11 cellular contexts compared by ENCODE assay signal in the genomic region with DNA sequence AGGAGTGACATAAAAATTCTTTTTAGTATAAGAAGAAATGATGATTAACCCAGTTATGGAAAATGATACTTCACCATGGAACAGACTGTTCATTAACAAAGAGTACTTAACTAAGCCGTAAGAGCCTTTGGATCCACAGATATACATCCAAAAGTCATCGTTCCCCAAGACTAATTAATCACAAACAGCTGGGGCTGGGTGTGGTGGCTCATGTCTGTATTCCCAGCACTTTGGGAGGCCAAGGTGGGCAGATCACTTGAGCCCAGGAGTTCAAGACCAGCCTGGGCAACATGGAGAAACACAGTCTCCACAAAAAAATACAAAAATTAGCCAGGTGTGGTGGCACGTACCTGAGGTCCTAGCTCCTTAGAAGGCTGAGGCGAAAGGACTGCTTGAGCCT. TPM values are rescaled to one million over a fixed set of nuclear protein-coding genes. Genes with fewer than 3 reads are reported as not detected.
DNase-seq lines count a peak whose midpoint lies in the region; ATAC-seq and TF ChIP-seq lines count a peak whose summit lies in the region.
"Had no signal": no experiment of that assay in that cellular context is flagged by ENCODE, and none has a peak within 500 bp of the region (broad histone marks: within the 10 kb centered on the region; RNA-seq: fewer than 3 reads in every experiment).

No MANE protein-coding gene starts in this region.

- no peak for DNase-seq in heart right ventricle
- DNase-seq in right cardiac atrium, result no peak
- no peak for DNase-seq in activated naive CD4-positive, alpha-beta T cell treated with anti-CD3 and anti-CD28 coated beads, Interleukin-2, amount 50 U/mL, for 72 hours (ENCODE audit: low spot score in 2 of 2)
- DNase-seq in naive B cell, result no peak
- DNase-seq in upper lobe of right lung, result no peak
- no peak for DNase-seq in HAP-1 (ENCODE audit: low spot score in 2 of 2)
- DNase-seq in SK-N-SH, result no peak
- no peak for DNase-seq in DMS114 treated with DMSO at 0.1 percent for 48 hours (lab: John Stamatoyannopoulos, UW; ENCODE audit: unreplicated experiment)

- CTCF ChIA-PET in SK-N-SH (lab: Yijun Ruan, JAX), result interaction anchor here (0.8 kb wide), 1 partner anchor 29 kb away, joined by 3 read pairs; no protein-coding TSS in a partner anchor

- H3K4me1 ChIP-seq in heart right ventricle, result peaks cover 4 to 79% (median 62%) of the 10 kb centered on the region in 9 donors
- peaks cover 14% of the 10 kb centered on the region for H3K4me1 ChIP-seq in right cardiac atrium (ENCODE audit: control insufficient read depth, insufficient read depth, low read length)
- peaks cover 65% of the 10 kb centered on the region for H3K4me1 ChIP-seq in upper lobe of right lung
- H3K4me1 ChIP-seq in HAP-1, result peaks cover 12% of the 10 kb centered on the region
- H3K4me1 ChIP-seq in SK-N-SH (ENCODE audit: control insufficient read depth in 1 of 2, insufficient read depth in 2 of 2, low read depth in 1 of 2, low read length in 1 of 2), result peaks cover 9 to 36% of the 10 kb centered on the region in 2 experiments

- H4K20me1 ChIP-seq in SK-N-SH (ENCODE audit: insufficient read depth), result no peaks in the 10 kb centered on the region

- H3K4me2 ChIP-seq in SK-N-SH, result no peak overlapping the region

- peak overlapping the region in 7 of 10 donors; percentile 2 to 44 (median 11) for H3K27ac ChIP-seq in heart right ventricle
- H3K27ac ChIP-seq in right cardiac atrium (ENCODE audit: low read length), result no peak overlapping the region
- H3K27ac ChIP-seq in upper lobe of right lung, result peak overlapping the region; percentile 28
- H3K27ac ChIP-seq in SK-N-SH (ENCODE audit: low read depth in 2 of 2, low read length in 1 of 2), result no peak overlapping the region; a peak in 1 of 4 replicates
- H3K27ac ChIP-seq: C4-2B, VCaP had no signal

- no peak for TF ChIP-seq EP300 in SK-N-SH (IDR thresholded peaks at IDR 0.05; ENCODE audit: borderline replicate concordance in 1 of 2, low read depth in 1 of 2, low read length in 1 of 2)

- H3K27me3 ChIP-seq in heart right ventricle (no peaks in the 10 kb centered on the region), right cardiac atrium (ENCODE audit: control insufficient read depth, insufficient read depth) (no peaks in the 10 kb centered on the region), upper lobe of right lung (no peaks in the 10 kb centered on the region), HAP-1 (ENCODE audit: low read depth) (no peaks in the 10 kb centered on the region), SK-N-SH (ENCODE audit: insufficient read depth) (no peaks in the 10 kb centered on the region)

- H3K9me2 ChIP-seq in SK-N-SH, result no peaks in the 10 kb centered on the region

- peaks cover 41% of the 10 kb centered on the region for H3F3A ChIP-seq in SK-N-SH (replicated peaks; ENCODE audit: insufficient read depth)

- 79 to 83% methylated on average over 4 of the region's 4 CpGs for WGBS in heart right ventricle, 2 donors
- WGBS in right cardiac atrium, result 89% methylated on average over 4 of the region's 4 CpGs
- 82% methylated on average over 4 of the region's 4 CpGs for WGBS in SK-N-SH (ENCODE audit: low lambda C conversion rate)

- no peaks in the 10 kb centered on the region for H3K9me3 Mint-ChIP-seq in activated naive CD4-positive, alpha-beta T cell treated with anti-CD3 and anti-CD28 coated beads, Interleukin-2, amount 50 U/mL, for 72 hours
- H3K9me3 Mint-ChIP-seq in naive B cell, result no peaks in the 10 kb centered on the region

- no peak for TF ChIP-seq RAD21 in SK-N-SH (IDR thresholded peaks at IDR 0.05; ENCODE audit: low read length)

- no peak overlapping the region for H3K4me3 Mint-ChIP-seq in naive B cell

- no peaks in the 10 kb centered on the region for H3K27me3 Mint-ChIP-seq in naive B cell

- H3K36me3 Mint-ChIP-seq in activated naive CD4-positive, alpha-beta T cell treated with anti-CD3 and anti-CD28 coated beads, Interleukin-2, amount 50 U/mL, for 72 hours, result peaks cover 14 to 29% of the 10 kb centered on the region in 2 donors
- H3K36me3 Mint-ChIP-seq in naive B cell, result no peaks in the 10 kb centered on the region

- no peak overlapping the region for H2AFZ ChIP-seq in SK-N-SH (ENCODE audit: low read depth)

- H3K79me2 ChIP-seq in SK-N-SH (ENCODE audit: insufficient read depth), result peaks cover 93% of the 10 kb centered on the region

- in situ Hi-C loops in HAP-1 (cut with MboI; ENCODE audit: low sequenced_read_pairs), result no loop called here

- H3K4me3 ChIP-seq in heart right ventricle (no peak overlapping the region), right cardiac atrium (ENCODE audit: low read length) (no peak overlapping the region), upper lobe of right lung (no peak overlapping the region), HAP-1 (no peak overlapping the region), SK-N-SH (ENCODE audit: low read depth in 2 of 2, low read length in 1 of 2) (no peak overlapping the region)
- H3K4me3 ChIP-seq: skin epidermis had no signal

- H3K36me3 ChIP-seq in heart right ventricle, result no peaks in the 10 kb centered on the region
- no peaks in the 10 kb centered on the region for H3K36me3 ChIP-seq in upper lobe of right lung
- no peaks in the 10 kb centered on the region for H3K36me3 ChIP-seq in HAP-1 (replicated peaks)
- H3K36me3 ChIP-seq in SK-N-SH (replicated peaks in 1 of 2; ENCODE audit: control insufficient read depth in 1 of 2, insufficient read depth in 2 of 2, low read length in 1 of 2), result no peaks in the 10 kb centered on the region

- H3K9me3 ChIP-seq in heart right ventricle, result no peaks in the 10 kb centered on the region
- no peaks in the 10 kb centered on the region for H3K9me3 ChIP-seq in right cardiac atrium (ENCODE audit: control insufficient read depth, low read length)
- H3K9me3 ChIP-seq in upper lobe of right lung, result no peaks in the 10 kb centered on the region
- H3K9me3 ChIP-seq in HAP-1, result no peaks in the 10 kb centered on the region
- no peaks in the 10 kb centered on the region for H3K9me3 ChIP-seq in SK-N-SH

- H3K27ac Mint-ChIP-seq in activated naive CD4-positive, alpha-beta T cell treated with anti-CD3 and anti-CD28 coated beads, Interleukin-2, amount 50 U/mL, for 72 hours, result peak overlapping the region; percentile 78 to 92
- H3K27ac Mint-ChIP-seq in naive B cell, result peak overlapping the region in 4 of 6 donors; percentile 22 to 97 (median 60)

- H3K4me1 Mint-ChIP-seq in naive B cell, result peaks cover 56 to 66% (median 58%) of the 10 kb centered on the region in 3 donors

- ATAC-seq in heart right ventricle (no peak), right cardiac atrium (no peak), naive B cell (ENCODE audit: low read depth in 2 of 2) (no peak), upper lobe of right lung (no peak)
- no peak for ATAC-seq in activated naive CD4-positive, alpha-beta T cell treated with anti-CD3 and anti-CD28 coated beads, Interleukin-2, amount 50 U/mL, for 72 hours

- POLR2A ChIA-PET in SK-N-SH (lab: Yijun Ruan, JAX), result interaction anchor here (0.8 kb wide), 1 partner anchor 9 kb away, joined by 3 read pairs; no protein-coding TSS in a partner anchor

- intact Hi-C loops in heart right ventricle (cut with DNase I), result no loop called here
- intact Hi-C loops in right cardiac atrium (cut with DNase I), result no loop called here
- intact Hi-C loops in upper lobe of right lung (cut with DNase I), result no loop called here

- H3K9ac ChIP-seq in SK-N-SH, result no peak overlapping the region

- no peak for TF ChIP-seq CTCF in heart right ventricle (IDR thresholded peaks at IDR 0.05)
- no peak for TF ChIP-seq CTCF in upper lobe of right lung (IDR thresholded peaks at IDR 0.05)
- no peak for TF ChIP-seq CTCF in SK-N-SH (IDR thresholded peaks at IDR 0.05)

TF ChIP-seq in SK-N-SH, 30 proteins besides CTCF, POLR2A, EP300 and RAD21:
- TF ChIP-seq TEAD4 (IDR thresholded peaks at IDR 0.05; ENCODE audit: borderline replicate concordance, insufficient read depth) (no peak), GABPA (IDR thresholded peaks at IDR 0.05; ENCODE audit: low read depth) (no peak), TAF1 (IDR thresholded peaks at IDR 0.05; ENCODE audit: borderline replicate concordance, low read depth, low read length) (no peak), FOXM1 (IDR thresholded peaks at IDR 0.05; ENCODE audit: low read depth) (no peak)
- TF ChIP-seq, protein P1, sequence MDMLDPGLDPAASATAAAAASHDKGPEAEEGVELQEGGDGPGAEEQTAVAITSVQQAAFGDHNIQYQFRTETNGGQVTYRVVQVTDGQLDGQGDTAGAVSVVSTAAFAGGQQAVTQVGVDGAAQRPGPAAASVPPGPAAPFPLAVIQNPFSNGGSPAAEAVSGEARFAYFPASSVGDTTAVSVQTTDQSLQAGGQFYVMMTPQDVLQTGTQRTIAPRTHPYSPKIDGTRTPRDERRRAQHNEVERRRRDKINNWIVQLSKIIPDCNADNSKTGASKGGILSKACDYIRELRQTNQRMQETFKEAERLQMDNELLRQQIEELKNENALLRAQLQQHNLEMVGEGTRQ (IDR thresholded peaks at IDR 0.05; ENCODE audit: borderline replicate concordance, low read depth, low read length), result no peak
TF ChIP-seq in SK-N-SH: peak in this region for 0.

RNA-seq across cellular contexts. Expression of a gene that starts 36.2 kb away (rescaled TPM):
- total RNA-seq in heart right ventricle (10 to 100 TPM in 4 of 10 donors, 1 to 10 TPM in 6; 6.8 to 15.9 (median 8.2) TPM), right cardiac atrium (10 to 100 TPM; 12.6 to 18.1 (median 14.2) TPM), upper lobe of right lung (50.7 TPM)
- polyA plus RNA-seq in heart right ventricle (1 to 10 TPM; 1.9 to 5.0 TPM), right cardiac atrium (5.0 TPM), naive B cell (ENCODE audit: low read depth in 6 of 6) (10 to 100 TPM in 2 of 6 donors, 1 to 10 TPM in 4; 1.6 to 15.4 (median 8.1) TPM), SK-N-SH (2012; rRNA removed) (19.3 and 20.3 TPM in 2 replicates)
- total RNA-seq in activated naive CD4-positive, alpha-beta T cell treated with anti-CD3 and anti-CD28 coated beads, Interleukin-2, amount 50 U/mL, for 72 hours, result 100 to 1,000 TPM in 1 of 2 donors, 10 to 100 TPM in 1; 66.0 to 113 TPM
- polyA plus RNA-seq in SK-N-SH (2012; cell fraction: cytosol; rRNA removed), result 18.9 and 20.5 TPM in 2 replicates
- polyA plus RNA-seq in SK-N-SH (2012; cell fraction: nucleus; rRNA removed), result 17.1 and 27.5 TPM in 2 replicates

Comparison
In these comparisons a context has a peak if more than half of its experiments do, and no peak if none do; other contexts are left out.
1. H3K27ac ChIP-seq: peak in heart right ventricle (7 of 10) and upper lobe of right lung (single experiment); none in right cardiac atrium (single experiment) and SK-N-SH (0 of 2).